In genomic region chr14:66955159-66955558, GRCh38 we compare ENCODE assay signal across 35 cellular contexts.
"Had no signal": no experiment of that assay in that cellular context is flagged by ENCODE, and none has a peak within 500 bp of the region (broad histone marks: within the 10 kb centered on the region; RNA-seq: fewer than 3 reads in every experiment).

No MANE protein-coding gene starts in this region.

- H3K4me1 Mint-ChIP-seq: activated B cell treated with CpG ODN at 0.5 μM for 24 hours; activated CD4-positive, alpha-beta memory T cell treated with anti-CD3 and anti-CD28 coated beads, Interleukin-2, amount 10 ng/mL, durations not matched to agents 7 days and 5 days; activated CD4-positive, alpha-beta T cell treated with anti-CD3 and anti-CD28 coated beads, Interleukin-2, amount 10 ng/mL, durations not matched to agents 7 days and 5 days; activated CD8-positive, alpha-beta memory T cell treated with anti-CD3 and anti-CD28 coated beads, Interleukin-2, amount 10 ng/mL, durations not matched to agents 7 days and 5 days; activated naive CD4-positive, alpha-beta T cell treated with anti-CD3 and anti-CD28 coated beads, Interleukin-2, amount 10 ng/mL, durations not matched to agents 7 days and 5 days; activated naive CD4-positive, alpha-beta T cell treated with anti-CD3 and anti-CD28 coated beads, Interleukin-2, amount 50 U/mL, for 24 hours; activated naive CD8-positive, alpha-beta T cell treated with anti-CD3 and anti-CD28 coated beads, Interleukin-2, amount 10 ng/mL, durations not matched to agents 7 days and 5 days; activated naive CD8-positive, alpha-beta T cell treated with anti-CD3 and anti-CD28 coated beads, Interleukin-2, amount 50 U/mL, for 24 hours; brain; central memory CD8-positive, alpha-beta T cell had no signal

- H3K27ac ChIP-seq: ascending aorta, cardiac muscle cell, VCaP had no signal

- H3K4me3 Mint-ChIP-seq: activated B cell treated with CpG ODN at 0.5 μM for 24 hours; activated CD4-positive, alpha-beta memory T cell treated with anti-CD3 and anti-CD28 coated beads, Interleukin-2, amount 10 ng/mL, durations not matched to agents 7 days and 5 days; activated CD4-positive, alpha-beta T cell treated with anti-CD3 and anti-CD28 coated beads, Interleukin-2, amount 10 ng/mL, durations not matched to agents 7 days and 5 days; activated CD8-positive, alpha-beta memory T cell treated with anti-CD3 and anti-CD28 coated beads, Interleukin-2, amount 10 ng/mL, durations not matched to agents 7 days and 5 days; activated CD8-positive, alpha-beta T cell treated with anti-CD3 and anti-CD28 coated beads, Interleukin-2, amount 10 ng/mL, durations not matched to agents 7 days and 5 days; activated naive CD4-positive, alpha-beta T cell treated with anti-CD3 and anti-CD28 coated beads, Interleukin-2, amount 10 ng/mL, durations not matched to agents 7 days and 5 days; activated naive CD4-positive, alpha-beta T cell treated with anti-CD3 and anti-CD28 coated beads, Interleukin-2, amount 50 U/mL, for 24 hours; activated naive CD8-positive, alpha-beta T cell; activated naive CD8-positive, alpha-beta T cell treated with anti-CD3 and anti-CD28 coated beads, Interleukin-2, amount 10 ng/mL, durations not matched to agents 7 days and 5 days; activated naive CD8-positive, alpha-beta T cell treated with anti-CD3 and anti-CD28 coated beads, Interleukin-2, amount 50 U/mL, for 24 hours; activated T-cell treated with anti-CD3 and anti-CD28 coated beads, Interleukin-2, amount 50 U/mL, for 24 hours; brain; central memory CD8-positive, alpha-beta T cell; T-helper 1 cell treated with Interleukin-12 subunit alpha and Interleukin-12 subunit beta and Interleukin-4 antibody, amounts not matched to agents 30 μg/mL and 1 μg/mL, for 36 hours; T-helper 2 cell treated with Interferon-gamma antibody and Interleukin-4, amounts not matched to agents 5 μg/mL and 100 μg/mL, for 36 hours had no signal

- H3K4me1 ChIP-seq: ascending aorta had no signal

- H3K27me3 ChIP-seq: ascending aorta, cardiac muscle cell had no signal

- DNase-seq: activated B cell treated with CpG ODN at 0.5 μM for 24 hours; activated CD4-positive, alpha-beta memory T cell treated with anti-CD3 and anti-CD28 coated beads, Interleukin-2, amount 10 ng/mL, durations not matched to agents 7 days and 5 days; activated CD4-positive, alpha-beta T cell treated with anti-CD3 and anti-CD28 coated beads for 48 hours; activated CD4-positive, alpha-beta T cell treated with anti-CD3 and anti-CD28 coated beads, Interleukin-2, amount 10 ng/mL, durations not matched to agents 7 days and 5 days; activated CD4-positive, alpha-beta T cell treated with anti-CD3 and anti-CD28 coated beads, Interleukin-2, amount 50 U/mL, for 48 hours; activated CD4-positive, CD25-positive, alpha-beta regulatory T cell treated with anti-CD3 and anti-CD28 coated beads, Interleukin-2, amount 50 U/mL, for 72 hours; activated CD8-positive, alpha-beta memory T cell treated with anti-CD3 and anti-CD28 coated beads for 24 hours; activated CD8-positive, alpha-beta memory T cell treated with anti-CD3 and anti-CD28 coated beads, Interleukin-2, amount 10 ng/mL, durations not matched to agents 7 days and 5 days; activated CD8-positive, alpha-beta memory T cell treated with anti-CD3 and anti-CD28 coated beads, Interleukin-2, amount 50 U/mL, for 48 hours; activated CD8-positive, alpha-beta T cell treated with anti-CD3 and anti-CD28 coated beads, Interleukin-2, amount 10 ng/mL, durations not matched to agents 7 days and 5 days; activated effector memory CD4-positive, alpha-beta T cell treated with Interleukin-2 at 50 U/mL for 16 hours; activated gamma-delta T cell; activated naive CD4-positive, alpha-beta T cell treated with anti-CD3 and anti-CD28 coated beads, Interleukin-2, amount 10 ng/mL, durations not matched to agents 7 days and 5 days; activated naive CD4-positive, alpha-beta T cell treated with Interleukin-2 at 50 U/mL for 16 hours; activated naive CD8-positive, alpha-beta T cell treated with anti-CD3 and anti-CD28 coated beads, Interleukin-2, amount 10 ng/mL, durations not matched to agents 7 days and 5 days; activated naive CD8-positive, alpha-beta T cell treated with anti-CD3 and anti-CD28 coated beads, Interleukin-2, amount 50 U/mL, for 24 hours; activated T-cell treated with anti-CD3 and anti-CD28 coated beads, Interleukin-2, amount 50 U/mL, for 24 hours; activated T-cell treated with anti-CD3 and anti-CD28 coated beads, Interleukin-2, amount 50 U/mL, for 48 hours; amygdala; anterior cingulate cortex; caudate nucleus; cerebellar nuclear complex; T-helper 1 cell; T-helper 2 cell; T-helper 9 cell had no signal

- ATAC-seq: activated CD8-positive, alpha-beta memory T cell treated with anti-CD3 and anti-CD28 coated beads, Interleukin-2, amount 10 ng/mL, durations not matched to agents 7 days and 5 days; activated CD8-positive, alpha-beta T cell treated with anti-CD3 and anti-CD28 coated beads, Interleukin-2, amount 10 ng/mL, durations not matched to agents 7 days and 5 days; activated naive CD8-positive, alpha-beta T cell treated with anti-CD3 and anti-CD28 coated beads, Interleukin-2, amount 50 U/mL, for 24 hours had no signal

- H3K36me3 ChIP-seq: cardiac muscle cell had no signal

- H3K27me3 Mint-ChIP-seq: activated B cell treated with CpG ODN at 0.5 μM for 24 hours; activated CD4-positive, alpha-beta memory T cell treated with anti-CD3 and anti-CD28 coated beads, Interleukin-2, amount 10 ng/mL, durations not matched to agents 7 days and 5 days; activated CD4-positive, alpha-beta T cell treated with anti-CD3 and anti-CD28 coated beads, Interleukin-2, amount 10 ng/mL, durations not matched to agents 7 days and 5 days; activated CD8-positive, alpha-beta memory T cell treated with anti-CD3 and anti-CD28 coated beads, Interleukin-2, amount 10 ng/mL, durations not matched to agents 7 days and 5 days; activated naive CD4-positive, alpha-beta T cell treated with anti-CD3 and anti-CD28 coated beads, Interleukin-2, amount 10 ng/mL, durations not matched to agents 7 days and 5 days; activated naive CD4-positive, alpha-beta T cell treated with anti-CD3 and anti-CD28 coated beads, Interleukin-2, amount 50 U/mL, for 24 hours; activated naive CD8-positive, alpha-beta T cell; activated naive CD8-positive, alpha-beta T cell treated with anti-CD3 and anti-CD28 coated beads, Interleukin-2, amount 10 ng/mL, durations not matched to agents 7 days and 5 days; activated naive CD8-positive, alpha-beta T cell treated with anti-CD3 and anti-CD28 coated beads, Interleukin-2, amount 50 U/mL, for 24 hours; activated T-cell treated with anti-CD3 and anti-CD28 coated beads, Interleukin-2, amount 50 U/mL, for 24 hours; brain; central memory CD8-positive, alpha-beta T cell had no signal

- H3K27ac Mint-ChIP-seq: activated B cell treated with CpG ODN at 0.5 μM for 24 hours; activated CD4-positive, alpha-beta memory T cell treated with anti-CD3 and anti-CD28 coated beads, Interleukin-2, amount 10 ng/mL, durations not matched to agents 7 days and 5 days; activated CD4-positive, alpha-beta T cell treated with anti-CD3 and anti-CD28 coated beads, Interleukin-2, amount 10 ng/mL, durations not matched to agents 7 days and 5 days; activated CD8-positive, alpha-beta memory T cell treated with anti-CD3 and anti-CD28 coated beads, Interleukin-2, amount 10 ng/mL, durations not matched to agents 7 days and 5 days; activated CD8-positive, alpha-beta T cell treated with anti-CD3 and anti-CD28 coated beads, Interleukin-2, amount 10 ng/mL, durations not matched to agents 7 days and 5 days; activated naive CD4-positive, alpha-beta T cell treated with anti-CD3 and anti-CD28 coated beads, Interleukin-2, amount 10 ng/mL, durations not matched to agents 7 days and 5 days; activated naive CD4-positive, alpha-beta T cell treated with anti-CD3 and anti-CD28 coated beads, Interleukin-2, amount 50 U/mL, for 24 hours; activated naive CD8-positive, alpha-beta T cell; activated naive CD8-positive, alpha-beta T cell treated with anti-CD3 and anti-CD28 coated beads, Interleukin-2, amount 10 ng/mL, durations not matched to agents 7 days and 5 days; activated naive CD8-positive, alpha-beta T cell treated with anti-CD3 and anti-CD28 coated beads, Interleukin-2, amount 50 U/mL, for 24 hours; activated T-cell treated with anti-CD3 and anti-CD28 coated beads, Interleukin-2, amount 50 U/mL, for 24 hours; activated T-helper 2 cell treated with anti-CD3 and anti-CD28 coated beads, Interferon-gamma antibody, Interleukin-2, Interleukin-4, amounts not matched to agents 10 μg/mL and 5 μg/mL and 100 μg/mL, durations not matched to agents 14 hours and 24 hours and 36 hours; brain; T-helper 1 cell treated with Interleukin-12 subunit alpha and Interleukin-12 subunit beta and Interleukin-4 antibody, amounts not matched to agents 30 μg/mL and 1 μg/mL, for 36 hours; T-helper 2 cell treated with Interferon-gamma antibody and Interleukin-4, amounts not matched to agents 5 μg/mL and 100 μg/mL, for 36 hours had no signal

- H3K4me3 ChIP-seq: ascending aorta, cardiac muscle cell had no signal
